ENCODE assay signal across 28 cellular contexts in the genomic region with DNA sequence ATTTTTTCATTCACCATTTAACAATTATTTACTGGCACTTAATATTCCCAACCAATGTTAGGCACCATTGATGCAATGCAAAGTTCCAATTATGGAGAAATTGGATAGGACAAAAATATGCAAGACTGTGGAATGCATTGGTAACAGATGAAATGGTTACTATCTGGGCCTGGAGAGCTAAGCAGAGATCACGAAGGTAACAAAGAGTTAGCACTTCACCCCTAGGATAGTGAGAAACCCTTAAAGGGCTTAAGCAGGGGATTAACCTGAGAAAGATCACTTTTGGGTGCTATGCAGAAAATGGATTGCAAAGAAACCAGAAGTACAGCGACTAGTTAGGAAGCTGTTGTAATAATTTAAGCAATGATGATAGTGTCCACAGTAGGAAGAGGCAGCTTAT.
"Had no signal": no experiment of that assay in that cellular context is flagged by ENCODE, and none has a peak within 500 bp of the region (broad histone marks: within the 10 kb centered on the region; RNA-seq: fewer than 3 reads in every experiment).

No MANE protein-coding gene starts in this region.

- H3K27me3 ChIP-seq: colonic mucosa, esophagus squamous epithelium, gastrocnemius medialis, heart right ventricle, left lung had no signal

- H3K27me3 Mint-ChIP-seq: dendritic cell treated with granulocyte-macrophage colony-stimulating factor and Interleukin-4, amounts not matched to agents 40 ng/mL and 50 ng/mL, for 4 days; effector memory CD8-positive, alpha-beta T cell had no signal

- H3K27ac Mint-ChIP-seq: dendritic cell treated with granulocyte-macrophage colony-stimulating factor and Interleukin-4, amounts not matched to agents 40 ng/mL and 50 ng/mL, for 4 days; effector memory CD8-positive, alpha-beta T cell; endodermal cell; immature natural killer cell; naive thymus-derived CD4-positive, alpha-beta T cell had no signal

- H3K4me3 Mint-ChIP-seq: dendritic cell treated with granulocyte-macrophage colony-stimulating factor and Interleukin-4, amounts not matched to agents 40 ng/mL and 50 ng/mL, for 4 days; effector memory CD8-positive, alpha-beta T cell; endodermal cell; immature natural killer cell; naive thymus-derived CD4-positive, alpha-beta T cell had no signal

- H3K36me3 Mint-ChIP-seq: immature natural killer cell; naive thymus-derived CD4-positive, alpha-beta T cell had no signal

- H3K27ac ChIP-seq: colonic mucosa, epithelial cell of prostate, esophagus squamous epithelium, gastrocnemius medialis, heart right ventricle, left lung, lower lobe of right lung had no signal

- ATAC-seq: effector memory CD8-positive, alpha-beta T cell; esophagus mucosa; gastrocnemius medialis; heart right ventricle; left cardiac atrium; left lung; left ventricle myocardium superior; lower lobe of right lung; naive thymus-derived CD4-positive, alpha-beta T cell had no signal

- H3K4me1 ChIP-seq: colonic mucosa, esophagus squamous epithelium, gastrocnemius medialis, heart right ventricle, left lung, lower lobe of right lung had no signal

- DNase-seq: colonic mucosa; cortex of kidney; effector CD8-positive, alpha-beta T cell; effector memory CD8-positive, alpha-beta T cell; endodermal cell; erythroblast; esophagus squamous epithelium; foreskin fibroblast; foreskin melanocyte; gastrocnemius medialis; glutamatergic neuron; head of caudate nucleus; heart right ventricle; hippocampal formation; immature natural killer cell; islet precursor cell; kidney; kidney glomerular epithelial cell; left cardiac atrium; left lung; left ventricle myocardium superior; lower lobe of right lung; mesenchymal stem cell; midbrain; naive thymus-derived CD4-positive, alpha-beta T cell had no signal

- H3K9me3 Mint-ChIP-seq: dendritic cell treated with granulocyte-macrophage colony-stimulating factor and Interleukin-4, amounts not matched to agents 40 ng/mL and 50 ng/mL, for 4 days; effector memory CD8-positive, alpha-beta T cell; endodermal cell had no signal

- H3K9me3 ChIP-seq: colonic mucosa, esophagus squamous epithelium, gastrocnemius medialis, heart right ventricle, left lung, lower lobe of right lung had no signal

- H3K4me3 ChIP-seq: colonic mucosa, esophagus squamous epithelium, gastrocnemius medialis, heart right ventricle, left lung, lower lobe of right lung had no signal

- H3K36me3 ChIP-seq: colonic mucosa, esophagus squamous epithelium, gastrocnemius medialis, heart right ventricle, left lung, lower lobe of right lung had no signal

- H3K4me1 Mint-ChIP-seq: immature natural killer cell; naive thymus-derived CD4-positive, alpha-beta T cell had no signal
